ENCODE assay signal across 14 cellular contexts in the genomic region with DNA sequence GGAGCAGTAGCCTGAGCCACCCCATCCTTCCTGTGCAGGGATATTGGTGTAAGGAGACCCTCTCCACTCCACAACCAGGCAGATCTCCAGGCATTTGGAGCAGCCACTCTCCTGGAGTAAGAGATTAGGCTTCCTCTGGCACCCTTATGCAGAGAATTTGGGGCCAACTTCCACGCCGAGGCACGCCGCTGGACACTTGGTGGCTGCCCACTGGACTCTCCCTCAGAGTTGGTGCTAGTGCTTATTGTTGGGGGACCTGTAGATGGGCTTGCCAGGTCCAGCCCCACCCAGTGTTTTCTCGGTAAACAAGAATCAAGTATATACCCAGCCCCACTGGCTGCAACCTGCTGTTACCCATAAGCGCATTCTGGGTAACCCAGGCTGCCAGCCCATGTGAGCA. TPM values are rescaled to one million over a fixed set of nuclear protein-coding genes. Genes with fewer than 3 reads are reported as not detected.
DNase-seq lines count a peak whose midpoint lies in the region; ATAC-seq, FAIRE-seq and TF ChIP-seq lines count a peak whose summit lies in the region.
"Not testable (repeated sequence)": the region's sequence is repeated elsewhere in the genome, so short reads cannot be mapped to it uniquely, and the experiment has no call there.
"Had no signal": no experiment of that assay in that cellular context is flagged by ENCODE, and none has a peak within 500 bp of the region (broad histone marks: within the 10 kb centered on the region; RNA-seq: fewer than 3 reads in every experiment).

No MANE protein-coding gene starts in this region.

- ATAC-seq in GM18502 (IDR thresholded peaks at IDR 0.05; ENCODE audit: poor library complexity, unreplicated experiment) (peak; percentile 66), GM19438 (IDR thresholded peaks at IDR 0.05; ENCODE audit: low read depth, unreplicated experiment) (peak; percentile 54), GM21576 (IDR thresholded peaks at IDR 0.05; ENCODE audit: unreplicated experiment) (peak; percentile 70), HG02642 (IDR thresholded peaks at IDR 0.05; ENCODE audit: poor library complexity, unreplicated experiment) (peak; percentile 72), HG03378 (IDR thresholded peaks at IDR 0.05; ENCODE audit: unreplicated experiment) (peak; percentile 56), HepG2 (peak; percentile 59)
- peak; percentile 20 for ATAC-seq in activated CD8-positive, alpha-beta T cell treated with anti-CD3 and anti-CD28 coated beads for 36 hours
- ATAC-seq in stimulated activated naive CD8-positive, alpha-beta T cell treated with anti-CD3 and anti-CD28 coated beads, Interleukin-15, amount 100 ng/mL, for 72 hours = peak; percentile 65

- intact Hi-C loops in activated CD8-positive, alpha-beta T cell treated with anti-CD3 and anti-CD28 coated beads for 36 hours (cut with micrococcal nuclease); HepG2 (cut with micrococcal nuclease; ENCODE audit: unreplicated experiment): not testable (repeated sequence)

- POLR2A ChIA-PET in activated CD8-positive, alpha-beta T cell treated with anti-CD3 and anti-CD28 coated beads for 36 hours (lab: Charles Lee); HepG2 (lab: Yijun Ruan, JAX): not testable (repeated sequence)

- H3K4me1 Mint-ChIP-seq in activated CD8-positive, alpha-beta T cell treated with anti-CD3 and anti-CD28 coated beads for 36 hours (ENCODE audit: low read depth); stimulated activated naive CD8-positive, alpha-beta T cell treated with anti-CD3 and anti-CD28 coated beads, Interleukin-15, amount 100 ng/mL, for 72 hours: not testable (repeated sequence)

- TF ChIP-seq EP300 in HepG2 (IDR thresholded peaks at IDR 0.05; ENCODE audit: low read depth in 2 of 2, low read length in 2 of 2); HepG2 (CRISPR knock-in tag; IDR thresholded peaks at IDR 0.05; ENCODE audit: borderline replicate concordance): not testable (repeated sequence)

- not testable (repeated sequence) for H3K79me2 ChIP-seq in HepG2 (ENCODE audit: insufficient read depth, low read length)

- FAIRE-seq in HepG2 (lab: Jason Lieb, UNC) = not testable (repeated sequence)

- H4K20me1 ChIP-seq in HepG2 (ENCODE audit: insufficient read depth, low read length) = not testable (repeated sequence)

- H3K27me3 Mint-ChIP-seq in activated CD8-positive, alpha-beta T cell treated with anti-CD3 and anti-CD28 coated beads for 36 hours; stimulated activated naive CD8-positive, alpha-beta T cell treated with anti-CD3 and anti-CD28 coated beads, Interleukin-15, amount 100 ng/mL, for 72 hours: not testable (repeated sequence)

- not testable (repeated sequence) for H3K9ac ChIP-seq in HepG2 (ENCODE audit: insufficient read depth, low read depth, low read length)

- H3K4me2 ChIP-seq in HepG2 (ENCODE audit: low read depth, low read length) = not testable (repeated sequence)

- DNase-seq in activated CD8-positive, alpha-beta T cell treated with anti-CD3 and anti-CD28 coated beads for 36 hours; HepG2 (ENCODE audit: low spot score); stimulated activated naive CD8-positive, alpha-beta T cell treated with anti-CD3 and anti-CD28 coated beads, Interleukin-15, amount 100 ng/mL, for 72 hours: not testable (repeated sequence)

- H3K36me3 Mint-ChIP-seq in activated CD8-positive, alpha-beta T cell treated with anti-CD3 and anti-CD28 coated beads for 36 hours (ENCODE audit: low read depth) = not testable (repeated sequence)

- not testable (repeated sequence) for H3K27me3 ChIP-seq in HepG2 (ENCODE audit: control insufficient read depth in 1 of 2, insufficient read depth in 2 of 2, low read length in 2 of 2)

- not testable (repeated sequence) for H2AFZ ChIP-seq in HepG2 (ENCODE audit: low read length)

- not testable (repeated sequence) for H3K4me3 Mint-ChIP-seq in activated CD8-positive, alpha-beta T cell treated with anti-CD3 and anti-CD28 coated beads for 36 hours; stimulated activated naive CD8-positive, alpha-beta T cell treated with anti-CD3 and anti-CD28 coated beads, Interleukin-15, amount 100 ng/mL, for 72 hours

- H3K4me3 ChIP-seq in HepG2 (replicated peaks in 1 of 3; ENCODE audit: insufficient read depth in 1 of 3, low read depth in 2 of 3, low read length in 3 of 3) = not testable (repeated sequence)

- not testable (repeated sequence) for H3K9me3 Mint-ChIP-seq in activated CD8-positive, alpha-beta T cell treated with anti-CD3 and anti-CD28 coated beads for 36 hours; stimulated activated naive CD8-positive, alpha-beta T cell treated with anti-CD3 and anti-CD28 coated beads, Interleukin-15, amount 100 ng/mL, for 72 hours

- CTCF ChIA-PET in activated CD8-positive, alpha-beta T cell treated with anti-CD3 and anti-CD28 coated beads for 36 hours (lab: Charles Lee); HepG2 (lab: Yijun Ruan, JAX; ENCODE audit: low intra/inter-chr PET ratio, low total read pairs): not testable (repeated sequence)

- TF ChIP-seq RAD21 in HepG2 (CRISPR knock-in tag; IDR thresholded peaks at IDR 0.05) = not testable (repeated sequence)

- TF ChIP-seq CTCF in activated CD8-positive, alpha-beta T cell treated with anti-CD3 and anti-CD28 coated beads for 36 hours (IDR thresholded peaks at IDR 0.05); HepG2 (CRISPR knock-in tag; IDR thresholded peaks at IDR 0.05): not testable (repeated sequence)

- not testable (repeated sequence) for H3K27ac Mint-ChIP-seq in activated CD8-positive, alpha-beta T cell treated with anti-CD3 and anti-CD28 coated beads for 36 hours; stimulated activated naive CD8-positive, alpha-beta T cell treated with anti-CD3 and anti-CD28 coated beads, Interleukin-15, amount 100 ng/mL, for 72 hours

- not testable (repeated sequence) for H3K9me3 ChIP-seq in HepG2 (ENCODE audit: low read length)

- TF ChIP-seq POLR2A in HepG2 (IDR thresholded peaks at IDR 0.05; ENCODE audit: insufficient read depth in 1 of 2, low read depth in 2 of 2, low read length in 2 of 2) = not testable (repeated sequence)

- BruUV-seq in HepG2 (replicated peaks; lab: Mats Ljungman, UMichigan) = not testable (repeated sequence)

- WGBS in HepG2 (ENCODE audit: low lambda C conversion rate) = 79% methylated on average over 5 of the region's 6 CpGs

- not testable (repeated sequence) for H3K27ac ChIP-seq in HepG2 (ENCODE audit: extremely low read length, insufficient read depth, low read length)

- peaks cover 3 to 13% of the 10 kb centered on the region in 2 experiments for H3K36me3 ChIP-seq in HepG2 (replicated peaks in 1 of 2; ENCODE audit: control insufficient read depth in 1 of 2, insufficient read depth in 2 of 2, low read length in 2 of 2)

- not testable (repeated sequence) for H3K4me1 ChIP-seq in HepG2 (ENCODE audit: insufficient read depth, low read length)

- in situ Hi-C loops in HepG2 (cut with HindIII; ENCODE audit: extremely low pct_ligation_motif_present, low pct_unique_long_range_greater_than_20kb) = not testable (repeated sequence)

RNA-seq across cellular contexts. Expression of a gene that starts 4.8 kb away (rescaled TPM):
- not detected for total RNA-seq in activated CD8-positive, alpha-beta T cell treated with anti-CD3 and anti-CD28 coated beads for 36 hours
- total RNA-seq in HepG2 (2016; rRNA removed; fragmentation: Illumina TruSeq; extraction: Trizol) = not detected in 2 replicates
- not detected in 2 replicates for total RNA-seq in HepG2 (2016; cell fraction: cytosol; rRNA removed; fragmentation: Illumina TruSeq; extraction: Trizol; ENCODE audit: low read depth)
- not detected in 2 replicates for total RNA-seq in HepG2 (2016; cell fraction: insoluble cytoplasmic fraction; rRNA removed; fragmentation: Illumina TruSeq; extraction: Trizol)
- total RNA-seq in HepG2 (2016; cell fraction: membrane; rRNA removed; fragmentation: Illumina TruSeq; extraction: Trizol) = not detected in 2 replicates
- not detected in 2 replicates for total RNA-seq in HepG2 (2016; cell fraction: nucleus; rRNA removed; fragmentation: Illumina TruSeq; extraction: Trizol)
- polyA plus RNA-seq in HepG2 (2011; rRNA removed) = not detected in 2 replicates
- not detected in 2 replicates for polyA plus RNA-seq in HepG2 (2011; cell fraction: cytosol; rRNA removed)
- not detected in 2 replicates for polyA plus RNA-seq in HepG2 (2011; cell fraction: nucleus; rRNA removed)
- polyA plus RNA-seq in HepG2 (2012) = 0.12 and 0.30 TPM in 2 replicates
- polyA plus RNA-seq in HepG2 (2016; cell fraction: cytosol; fragmentation: Illumina TruSeq; extraction: Trizol; ENCODE audit: low read depth) = not detected in 2 replicates
- polyA plus RNA-seq in HepG2 (2016; cell fraction: insoluble cytoplasmic fraction; fragmentation: Illumina TruSeq; extraction: Trizol; ENCODE audit: low read depth) = not detected in 2 replicates
- polyA plus RNA-seq in HepG2 (2016; cell fraction: membrane; fragmentation: Illumina TruSeq; extraction: Trizol; ENCODE audit: low read depth) = not detected in 2 replicates
- not detected in 2 replicates for polyA plus RNA-seq in HepG2 (2016; cell fraction: nucleus; fragmentation: Illumina TruSeq; extraction: Trizol; ENCODE audit: insufficient read depth, low read depth)
- polyA minus RNA-seq in HepG2 (2011; rRNA and poly(A)+ RNA removed; ENCODE audit: low replicate concordance) = not detected in 2 replicates
- polyA minus RNA-seq in HepG2 (2011; cell fraction: cytosol; rRNA and poly(A)+ RNA removed) = not detected in 2 replicates
- polyA minus RNA-seq in HepG2 (2011; cell fraction: nucleus; rRNA and poly(A)+ RNA removed) = not detected in 2 replicates
- total RNA-seq: G401; HT-29; IMR-90; PC-3; T-helper 2 cell treated with Interferon-gamma antibody and Interleukin-4, amounts not matched to agents 100 ng/mL and 5 ng/mL, for 36 hours had no signal
- polyA plus RNA-seq: IMR-90 had no signal

RNA-seq across cellular contexts. Expression of a gene that starts 14.4 kb away (rescaled TPM):
- total RNA-seq in activated CD8-positive, alpha-beta T cell treated with anti-CD3 and anti-CD28 coated beads for 36 hours = not detected
- total RNA-seq in HepG2 (2016; rRNA removed; fragmentation: Illumina TruSeq; extraction: Trizol) = not detected in 2 replicates
- not detected in 2 replicates for total RNA-seq in HepG2 (2016; cell fraction: cytosol; rRNA removed; fragmentation: Illumina TruSeq; extraction: Trizol; ENCODE audit: low read depth)
- total RNA-seq in HepG2 (2016; cell fraction: insoluble cytoplasmic fraction; rRNA removed; fragmentation: Illumina TruSeq; extraction: Trizol) = not detected in 2 replicates
- not detected in 2 replicates for total RNA-seq in HepG2 (2016; cell fraction: membrane; rRNA removed; fragmentation: Illumina TruSeq; extraction: Trizol)
- not detected in 2 replicates for total RNA-seq in HepG2 (2016; cell fraction: nucleus; rRNA removed; fragmentation: Illumina TruSeq; extraction: Trizol)
- polyA plus RNA-seq in HepG2 (2011; rRNA removed) = 0.04 TPM in 1 of 2 replicates, not detected in the other
- polyA plus RNA-seq in HepG2 (2011; cell fraction: cytosol; rRNA removed) = not detected in 2 replicates
- not detected in 2 replicates for polyA plus RNA-seq in HepG2 (2011; cell fraction: nucleus; rRNA removed)
- polyA plus RNA-seq in HepG2 (2012) = 0.25 and 0.27 TPM in 2 replicates
- polyA plus RNA-seq in HepG2 (2016; cell fraction: cytosol; fragmentation: Illumina TruSeq; extraction: Trizol; ENCODE audit: low read depth) = not detected in 2 replicates
- polyA plus RNA-seq in HepG2 (2016; cell fraction: insoluble cytoplasmic fraction; fragmentation: Illumina TruSeq; extraction: Trizol; ENCODE audit: low read depth) = not detected in 2 replicates
- not detected in 2 replicates for polyA plus RNA-seq in HepG2 (2016; cell fraction: membrane; fragmentation: Illumina TruSeq; extraction: Trizol; ENCODE audit: low read depth)
- not detected in 2 replicates for polyA plus RNA-seq in HepG2 (2016; cell fraction: nucleus; fragmentation: Illumina TruSeq; extraction: Trizol; ENCODE audit: insufficient read depth, low read depth)
- not detected in 2 replicates for polyA minus RNA-seq in HepG2 (2011; rRNA and poly(A)+ RNA removed; ENCODE audit: low replicate concordance)
- polyA minus RNA-seq in HepG2 (2011; cell fraction: cytosol; rRNA and poly(A)+ RNA removed) = not detected in 2 replicates
- not detected in 2 replicates for polyA minus RNA-seq in HepG2 (2011; cell fraction: nucleus; rRNA and poly(A)+ RNA removed)
- total RNA-seq: G401; HT-29; IMR-90; SJSA1; T-helper 2 cell treated with Interferon-gamma antibody and Interleukin-4, amounts not matched to agents 100 ng/mL and 5 ng/mL, for 36 hours had no signal
- polyA plus RNA-seq: IMR-90 had no signal

Comparison
In these comparisons a context has a peak if more than half of its experiments do, and no peak if none do; other contexts are left out.
1. ATAC-seq: peak in every context shown above with its lines; median percentile 72 in HG02642; 70 in GM21576; 66 in GM18502; 65 in stimulated activated naive CD8-positive, alpha-beta T cell treated with anti-CD3 and anti-CD28 coated beads, Interleukin-15, amount 100 ng/mL, for 72 hours; 59 in HepG2; 56 in HG03378; 54 in GM19438; 20 in activated CD8-positive, alpha-beta T cell treated with anti-CD3 and anti-CD28 coated beads for 36 hours.